ENCODE assay signal across 11 cellular contexts in the genomic region with DNA sequence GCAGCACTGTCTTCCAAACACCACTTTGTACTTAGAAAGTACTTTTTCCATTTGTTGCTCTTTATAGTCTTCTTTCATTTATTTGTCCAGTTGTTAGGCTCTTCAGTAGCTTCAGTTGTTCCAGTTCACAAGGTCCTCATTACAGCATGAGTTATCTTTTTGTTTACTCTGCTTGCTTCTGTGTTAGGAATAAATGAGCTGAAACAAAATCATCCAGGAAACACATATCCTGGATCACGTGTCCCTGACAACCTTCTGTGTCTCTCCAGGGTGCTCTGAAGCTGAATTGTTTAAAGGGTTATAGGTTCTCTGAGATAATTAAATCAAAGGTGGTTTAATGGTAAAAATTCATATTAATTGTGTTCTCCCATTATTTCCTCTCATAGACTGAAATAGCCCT. TPM values are rescaled to one million over a fixed set of nuclear protein-coding genes. Genes with fewer than 3 reads are reported as not detected.
A peak's percentile ranks its signal among the peaks of the same experiment; 100 is the strongest.
DNase-seq lines count a peak whose midpoint lies in the region; ATAC-seq and TF ChIP-seq lines count a peak whose summit lies in the region.
"Had no signal": no experiment of that assay in that cellular context is flagged by ENCODE, and none has a peak within 500 bp of the region (broad histone marks: within the 10 kb centered on the region; RNA-seq: fewer than 3 reads in every experiment).

No MANE protein-coding gene starts in this region.

- peaks cover 3% of the 10 kb centered on the region for H3K9me3 ChIP-seq in osteoblast (ENCODE audit: low read depth, low read length)
- no peaks in the 10 kb centered on the region for H3K9me3 ChIP-seq in right cardiac atrium (ENCODE audit: control insufficient read depth, low read length)

- H3K4me3 ChIP-seq in osteoblast (ENCODE audit: insufficient read depth, low read length): no peak overlapping the region
- no peak overlapping the region for H3K4me3 ChIP-seq in right cardiac atrium (ENCODE audit: low read length)

- H3K36me3 ChIP-seq in osteoblast (ENCODE audit: insufficient read depth, low read length): no peaks in the 10 kb centered on the region

- 30% methylated on average over 1 of the region's 1 CpG for WGBS in right cardiac atrium

- peak overlapping the region; percentile 97 for H3K27ac ChIP-seq in VCaP
- no peak overlapping the region for H3K27ac ChIP-seq in osteoblast (ENCODE audit: low read depth, low read length)
- H3K27ac ChIP-seq in right cardiac atrium (ENCODE audit: low read length): no peak overlapping the region

- DNase-seq in EH (ENCODE audit: low read depth) (peak; percentile 31), NCI-H146 (lab: John Stamatoyannopoulos, UW) (peak; percentile 56), osteoblast (ENCODE audit: insufficient read length, low spot score, missing footprints) (peak; percentile 43), mucosa of gallbladder (ENCODE audit: low spot score) (no peak), right cardiac atrium (no peak)
- DNase-seq: amniotic stem cell; cortex of kidney; naive thymus-derived CD8-positive, alpha-beta T cell had no signal

- ATAC-seq in HG03520 (IDR thresholded peaks at IDR 0.05; ENCODE audit: unreplicated experiment) (no peak), right cardiac atrium (no peak)
- ATAC-seq: activated CD4-positive, CD25-positive, alpha-beta regulatory T cell treated with anti-CD3 and anti-CD28 coated beads, Interleukin-2, amount 50 U/mL, for 24 hours; naive thymus-derived CD8-positive, alpha-beta T cell had no signal

- TF ChIP-seq CTCF in VCaP (conservative IDR thresholded peaks at IDR 0.05) (no peak), osteoblast (IDR thresholded peaks at IDR 0.05; ENCODE audit: extremely low read depth, low read depth, low read length) (no peak)

- H3K79me2 ChIP-seq in osteoblast (ENCODE audit: insufficient read depth, low read length): no peaks in the 10 kb centered on the region

- H3K27me3 ChIP-seq in osteoblast (ENCODE audit: insufficient read depth, low read length): no peaks in the 10 kb centered on the region
- H3K27me3 ChIP-seq in right cardiac atrium (ENCODE audit: control insufficient read depth, insufficient read depth): no peaks in the 10 kb centered on the region

- H3K4me2 ChIP-seq in osteoblast (ENCODE audit: insufficient read depth, low read length): no peak overlapping the region

- H3K4me1 ChIP-seq in osteoblast (ENCODE audit: insufficient read depth, low read length) (peaks cover 17% of the 10 kb centered on the region), right cardiac atrium (ENCODE audit: control insufficient read depth, insufficient read depth, low read length) (no peaks in the 10 kb centered on the region)

- intact Hi-C loops in right cardiac atrium (cut with DNase I): no loop called here

- H2AFZ ChIP-seq in osteoblast (ENCODE audit: low read length): peak overlapping the region; percentile 74

- no peaks in the 10 kb centered on the region for H4K20me1 ChIP-seq in osteoblast (ENCODE audit: insufficient read depth, low read length)

RNA-seq across cellular contexts. Expression of a gene that starts 19.9 kb away (rescaled TPM):
- total RNA-seq in osteoblast (12.4 and 12.7 TPM in 2 replicates), mucosa of gallbladder (10.0 TPM), right cardiac atrium (10 to 100 TPM; 10.8 to 14.6 (median 11.9) TPM)
- polyA plus RNA-seq in right cardiac atrium: 3.4 TPM

Comparison
In these comparisons a context has a peak if more than half of its experiments do, and no peak if none do; other contexts are left out.
1. DNase-seq: peak in EH (single experiment), NCI-H146 (single experiment) and osteoblast (single experiment); none in mucosa of gallbladder (single experiment) and right cardiac atrium (0 of 3).